Comparison of ENCODE assay signal across 1 cellular context in genomic region chr1:207014728-207015127, GRCh38.
TF ChIP-seq lines count a peak whose summit lies in the region.

No MANE protein-coding gene starts in this region.

TF ChIP-seq in K562, 482 proteins besides CTCF, POLR2A, EP300 and RAD21:
- TF ChIP-seq CEBPZ (IDR thresholded peaks at IDR 0.05; ENCODE audit: borderline replicate concordance, low read depth, low read length) (no peak), MCM3 (IDR thresholded peaks at IDR 0.05) (no peak), NFRKB (IDR thresholded peaks at IDR 0.05; ENCODE audit: low read depth) (no peak), NFIX (CRISPR knock-in tag; IDR thresholded peaks at IDR 0.05; ENCODE audit: low read depth) (no peak), ERF (CRISPR knock-in tag; IDR thresholded peaks at IDR 0.05) (no peak), USF2 (CRISPR knock-in tag; IDR thresholded peaks at IDR 0.05) (no peak), ZNF668 (CRISPR knock-in tag; IDR thresholded peaks at IDR 0.05) (no peak), FOXK1 (CRISPR knock-in tag; IDR thresholded peaks at IDR 0.05; ENCODE audit: borderline replicate concordance) (no peak), FUS (optimal IDR thresholded peaks at IDR 0.05; ENCODE audit: low read depth, low read length) (no peak), ZNF445 (CRISPR knock-in tag; IDR thresholded peaks at IDR 0.05; ENCODE audit: low read depth) (no peak), BRD4 (IDR thresholded peaks at IDR 0.05) (no peak), HMBOX1 (IDR thresholded peaks at IDR 0.05) (no peak), GTF2A2 (tag; IDR thresholded peaks at IDR 0.05) (no peak), ZNF165 (CRISPR knock-in tag; IDR thresholded peaks at IDR 0.05; ENCODE audit: borderline replicate concordance) (no peak), E4F1 (CRISPR knock-in tag; IDR thresholded peaks at IDR 0.05; ENCODE audit: borderline replicate concordance) (no peak), MXI1 (IDR thresholded peaks at IDR 0.05; ENCODE audit: low read depth, low read length) (no peak), ZNF134 (CRISPR knock-in tag; conservative IDR thresholded peaks at IDR 0.05) (no peak), RBM34 (IDR thresholded peaks at IDR 0.05; ENCODE audit: borderline replicate concordance, insufficient read depth, low read length) (no peak), MLX (CRISPR knock-in tag; conservative IDR thresholded peaks at IDR 0.05) (no peak)
